Comparison of ENCODE assay signal across 8 cellular contexts in genomic region chr17:2215616-2216364, GRCh38.
DNase-seq lines count a peak whose midpoint lies in the region; ATAC-seq, FAIRE-seq and TF ChIP-seq lines count a peak whose summit lies in the region.

No MANE protein-coding gene starts in this region.

- H3K4me3 ChIP-seq in liver (ENCODE audit: low read depth in 1 of 3, low read length in 3 of 3) (no peak overlapping the region), HepG2 (replicated peaks in 1 of 3; ENCODE audit: insufficient read depth in 1 of 3, low read depth in 2 of 3, low read length in 3 of 3) (no peak overlapping the region), choroid plexus epithelial cell (ENCODE audit: low read depth, low read length) (peak overlapping the region; percentile 20), Caco-2 (ENCODE audit: low read depth, low read length) (no peak overlapping the region)

- peaks cover 12% of the 10 kb centered on the region for H3K4me1 Mint-ChIP-seq in memory B cell
- peaks cover 5% of the 10 kb centered on the region for H3K4me1 Mint-ChIP-seq in Caco-2 (ENCODE audit: low read depth, unreplicated experiment)

- H3K27me3 Mint-ChIP-seq in memory B cell = no peaks in the 10 kb centered on the region
- H3K27me3 Mint-ChIP-seq in Caco-2 (ENCODE audit: insufficient read depth, unreplicated experiment) = no peaks in the 10 kb centered on the region

- no peak for TF ChIP-seq POLR2A in HepG2 (IDR thresholded peaks at IDR 0.05; ENCODE audit: insufficient read depth in 1 of 2, low read depth in 2 of 2, low read length in 2 of 2)

- H3K36me3 Mint-ChIP-seq in memory B cell = peaks cover 8% of the 10 kb centered on the region
- H3K36me3 Mint-ChIP-seq in Caco-2 (ENCODE audit: insufficient read depth, unreplicated experiment) = peaks cover 19% of the 10 kb centered on the region

- no peaks in the 10 kb centered on the region for H3K36me3 ChIP-seq in liver (ENCODE audit: control insufficient read depth in 4 of 4, insufficient read depth in 3 of 4, low read depth in 1 of 4, low read length in 3 of 4)
- peaks cover 0 to 8% of the 10 kb centered on the region in 2 experiments; a peak in 1 of 5 replicates for H3K36me3 ChIP-seq in HepG2 (replicated peaks in 1 of 2; ENCODE audit: control insufficient read depth in 1 of 2, insufficient read depth in 2 of 2, low read length in 2 of 2)
- H3K36me3 ChIP-seq in Caco-2 (ENCODE audit: control insufficient read depth, insufficient read depth, low read length) = no peaks in the 10 kb centered on the region

- no peak overlapping the region for H2AFZ ChIP-seq in HepG2 (ENCODE audit: low read length)

- no peaks in the 10 kb centered on the region for H4K20me1 ChIP-seq in HepG2 (ENCODE audit: insufficient read depth, low read length)

- TF ChIP-seq CTCF in liver (IDR thresholded peaks at IDR 0.05; ENCODE audit: low read depth, low read length, missing input control) = no peak
- no peak for TF ChIP-seq CTCF in HepG2 (CRISPR knock-in tag; IDR thresholded peaks at IDR 0.05)
- TF ChIP-seq CTCF in choroid plexus epithelial cell (conservative IDR thresholded peaks at IDR 0.05; ENCODE audit: low read depth, low read length) = no peak
- no peak for TF ChIP-seq CTCF in Caco-2 (IDR thresholded peaks at IDR 0.05; ENCODE audit: insufficient read depth in 1 of 2, low read depth in 1 of 2, low read length in 1 of 2, severe bottlenecking in 1 of 2, unreplicated experiment in 1 of 2)

- intact Hi-C loops in HepG2 (cut with micrococcal nuclease; ENCODE audit: unreplicated experiment) (no loop called here), Caco-2 (cut with micrococcal nuclease; ENCODE audit: unreplicated experiment) (no loop called here)

- DNase-seq in HepG2 (ENCODE audit: low spot score) = no peak
- peak; percentile 48 for DNase-seq in activated CD4-positive, alpha-beta T cell treated with anti-CD3 and anti-CD28 coated beads for 1 hour
- peak; percentile 96 for DNase-seq in choroid plexus epithelial cell (ENCODE audit: low read depth)
- peak; percentile 41 to 43 for DNase-seq in memory B cell (ENCODE audit: low spot score in 2 of 2)
- DNase-seq in stimulated activated CD8-positive, alpha-beta memory T cell treated with anti-CD3 and anti-CD28 coated beads, Interleukin-4, amount 100 ng/mL, for 48 hours = peak; percentile 74
- DNase-seq in Caco-2 = no peak

- H3K4me3 Mint-ChIP-seq in memory B cell = peak overlapping the region; percentile 83
- H3K4me3 Mint-ChIP-seq in Caco-2 (ENCODE audit: unreplicated experiment) = no peak overlapping the region

- no peak for TF ChIP-seq RAD21 in liver (IDR thresholded peaks at IDR 0.05)
- no peak for TF ChIP-seq RAD21 in HepG2 (CRISPR knock-in tag; IDR thresholded peaks at IDR 0.05)

- H3K9me3 Mint-ChIP-seq in memory B cell (no peaks in the 10 kb centered on the region), Caco-2 (ENCODE audit: unreplicated experiment) (no peaks in the 10 kb centered on the region)

- no peak for TF ChIP-seq EP300 in HepG2 (IDR thresholded peaks at IDR 0.05; ENCODE audit: low read depth in 2 of 2, low read length in 2 of 2)
- no peak for TF ChIP-seq EP300 in HepG2 (CRISPR knock-in tag; IDR thresholded peaks at IDR 0.05; ENCODE audit: borderline replicate concordance)

- 62% methylated on average over 18 of the region's 18 CpGs for WGBS in liver
- 93% methylated on average over 18 of the region's 18 CpGs for WGBS in HepG2 (ENCODE audit: low lambda C conversion rate)

- ATAC-seq in HepG2 (no peak), HG03378 (IDR thresholded peaks at IDR 0.05; ENCODE audit: unreplicated experiment) (peak; percentile 73), memory B cell (ENCODE audit: low read depth) (peak; percentile 99)

- no peaks in the 10 kb centered on the region for H3K27me3 ChIP-seq in liver (ENCODE audit: control insufficient read depth in 4 of 4, insufficient read depth in 4 of 4, low read length in 3 of 4)
- no peaks in the 10 kb centered on the region for H3K27me3 ChIP-seq in HepG2 (ENCODE audit: control insufficient read depth in 1 of 2, insufficient read depth in 2 of 2, low read length in 2 of 2)
- H3K27me3 ChIP-seq in Caco-2 (replicated peaks; ENCODE audit: control insufficient read depth, insufficient read depth, low read length) = no peaks in the 10 kb centered on the region

- CTCF ChIA-PET in HepG2 (lab: Yijun Ruan, JAX; ENCODE audit: low intra/inter-chr PET ratio, low total read pairs) = no interaction called here
- CTCF ChIA-PET in Caco-2 (lab: Charles Lee) = no interaction called here

- H3K27ac Mint-ChIP-seq in memory B cell = peak overlapping the region; percentile 97
- H3K27ac Mint-ChIP-seq in Caco-2 (ENCODE audit: unreplicated experiment) = no peak overlapping the region

- H3K9ac ChIP-seq in liver (ENCODE audit: low read depth in 1 of 2, low read length in 2 of 2) (no peak overlapping the region), HepG2 (ENCODE audit: insufficient read depth, low read depth, low read length) (no peak overlapping the region)

- H3K9me3 ChIP-seq in liver (ENCODE audit: control insufficient read depth in 4 of 4, low read length in 3 of 4) = no peaks in the 10 kb centered on the region
- no peaks in the 10 kb centered on the region for H3K9me3 ChIP-seq in HepG2 (ENCODE audit: low read length)
- H3K9me3 ChIP-seq in Caco-2 = no peaks in the 10 kb centered on the region

- no peak for FAIRE-seq in HepG2 (lab: Jason Lieb, UNC)

- POLR2A ChIA-PET in HepG2 (lab: Yijun Ruan, JAX) (no interaction called here), Caco-2 (lab: Charles Lee) (no interaction called here)

- H3K27ac ChIP-seq in liver (ENCODE audit: low read depth in 1 of 2, low read length in 2 of 2) (peak overlapping the region; percentile 74 to 81), HepG2 (ENCODE audit: extremely low read length, insufficient read depth, low read length) (no peak overlapping the region)

- H3K4me1 ChIP-seq in liver (ENCODE audit: control insufficient read depth in 4 of 4, insufficient read depth in 4 of 4, low read length in 3 of 4) (peaks cover 0 to 12% (median 3%) of the 10 kb centered on the region in 4 donors), HepG2 (ENCODE audit: insufficient read depth, low read length) (peaks cover 11% of the 10 kb centered on the region), Caco-2 (no peaks in the 10 kb centered on the region)

- in situ Hi-C loops in HepG2 (cut with HindIII; ENCODE audit: extremely low pct_ligation_motif_present, low pct_unique_long_range_greater_than_20kb) = no loop called here

- H3K79me2 ChIP-seq in HepG2 (ENCODE audit: insufficient read depth, low read length) = no peaks in the 10 kb centered on the region

- no peak overlapping the region for H3K4me2 ChIP-seq in HepG2 (ENCODE audit: low read depth, low read length)

- BruUV-seq in HepG2 (replicated peaks; lab: Mats Ljungman, UMichigan) (no TSS peak), Caco-2 (replicated peaks; lab: Mats Ljungman, UMichigan) (no TSS peak)

TF ChIP-seq in liver, 16 proteins besides CTCF, POLR2A, EP300 and RAD21 (continues in another document):
- no peak for TF ChIP-seq ZBTB33 (IDR thresholded peaks at IDR 0.05)

TF ChIP-seq in HepG2, 621 proteins besides CTCF, POLR2A, EP300 and RAD21:
- TF ChIP-seq DNMT3B (CRISPR knock-in tag; conservative IDR thresholded peaks at IDR 0.05) (no peak), ZNF33A (CRISPR knock-in tag; IDR thresholded peaks at IDR 0.05; ENCODE audit: borderline replicate concordance) (no peak), ZNF772 (CRISPR knock-in tag; IDR thresholded peaks at IDR 0.05) (no peak), USF2 (IDR thresholded peaks at IDR 0.05; ENCODE audit: low read depth, low read length) (no peak), USF2 (CRISPR knock-in tag; IDR thresholded peaks at IDR 0.05; ENCODE audit: borderline replicate concordance) (no peak), ZNF333 (CRISPR knock-in tag; IDR thresholded peaks at IDR 0.05; ENCODE audit: borderline replicate concordance) (no peak), KMT2B (CRISPR knock-in tag; IDR thresholded peaks at IDR 0.05) (no peak), NFIC (IDR thresholded peaks at IDR 0.05; ENCODE audit: low read length) (no peak), ZNF10 (CRISPR knock-in tag; IDR thresholded peaks at IDR 0.05; ENCODE audit: borderline replicate concordance, low read depth) (no peak), ZNF543 (CRISPR knock-in tag; IDR thresholded peaks at IDR 0.05) (no peak), NFE2 (CRISPR knock-in tag; IDR thresholded peaks at IDR 0.05) (no peak), TEF (CRISPR knock-in tag; IDR thresholded peaks at IDR 0.05) (no peak), ARHGAP35 (CRISPR knock-in tag; IDR thresholded peaks at IDR 0.05; ENCODE audit: borderline replicate concordance) (no peak), ZNF251 (CRISPR knock-in tag; IDR thresholded peaks at IDR 0.05) (no peak), ZNF678 (CRISPR knock-in tag; IDR thresholded peaks at IDR 0.05) (no peak), ZNF451 (CRISPR knock-in tag; IDR thresholded peaks at IDR 0.05) (no peak), KMT2A (CRISPR knock-in tag; IDR thresholded peaks at IDR 0.05) (no peak), GABPB1 (CRISPR knock-in tag; IDR thresholded peaks at IDR 0.05) (no peak), FIP1L1 (IDR thresholded peaks at IDR 0.05; ENCODE audit: borderline replicate concordance, insufficient read depth, low read depth, low read length) (no peak), HMG20B (CRISPR knock-in tag; conservative IDR thresholded peaks at IDR 0.05) (no peak), RBFOX2 (IDR thresholded peaks at IDR 0.05; ENCODE audit: low read depth, low read length) (no peak)

Comparison
In these comparisons a context has a peak if more than half of its experiments do, and no peak if none do; other contexts are left out.
1. DNase-seq: peak in activated CD4-positive, alpha-beta T cell treated with anti-CD3 and anti-CD28 coated beads for 1 hour (single experiment), choroid plexus epithelial cell (single experiment), memory B cell (2 of 2) and stimulated activated CD8-positive, alpha-beta memory T cell treated with anti-CD3 and anti-CD28 coated beads, Interleukin-4, amount 100 ng/mL, for 48 hours (single experiment); none in HepG2 (single experiment) and Caco-2 (0 of 2).